ENCODE assay signal across 12 cellular contexts in the genomic region with DNA sequence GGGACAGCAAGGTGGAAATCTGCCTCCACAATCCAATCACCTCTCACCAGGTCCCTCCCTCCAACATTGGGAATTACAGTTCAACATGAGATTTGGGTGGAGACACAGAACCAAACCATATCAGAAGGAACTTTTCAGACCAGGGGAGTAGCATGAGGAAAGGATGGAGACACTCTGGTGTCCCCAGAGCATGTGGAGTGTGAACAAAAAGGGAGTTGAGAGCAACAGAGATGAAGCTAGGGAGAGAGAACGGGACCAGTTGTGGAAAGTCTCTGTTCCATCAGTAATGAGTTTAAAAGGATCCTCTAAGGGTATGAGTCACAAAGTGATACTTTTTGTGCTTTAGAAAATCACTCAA.
"Had no signal": no experiment of that assay in that cellular context is flagged by ENCODE, and none has a peak within 500 bp of the region (broad histone marks: within the 10 kb centered on the region; RNA-seq: fewer than 3 reads in every experiment).

No MANE protein-coding gene starts in this region.

- H3K36me3 ChIP-seq: gastrocnemius medialis, left lung, ovary had no signal

- H3K27me3 ChIP-seq: gastrocnemius medialis, left lung, ovary had no signal

- H3K27ac ChIP-seq: epithelial cell of prostate, gastrocnemius medialis, ovary had no signal

- H3K4me1 ChIP-seq: gastrocnemius medialis had no signal

- H3K27ac Mint-ChIP-seq: brain had no signal

- H3K36me3 Mint-ChIP-seq: brain had no signal

- H3K4me3 Mint-ChIP-seq: brain, neural crest cell had no signal

- H3K27me3 Mint-ChIP-seq: brain had no signal

- H3K4me1 Mint-ChIP-seq: brain, neural crest cell had no signal

- H3K9me3 ChIP-seq: gastrocnemius medialis, left lung, ovary had no signal

- ATAC-seq: gastrocnemius medialis had no signal

- H3K4me3 ChIP-seq: gastrocnemius medialis, left lung, ovary had no signal

- DNase-seq: activated CD4-positive, alpha-beta T cell treated with anti-CD3 and anti-CD28 coated beads for 48 hours; activated naive CD4-positive, alpha-beta T cell treated with Interleukin-2 at 50 U/mL for 16 hours; amniotic stem cell; effector memory CD4-positive, alpha-beta T cell; gastrocnemius medialis; left lung; ovary; stimulated activated CD4-positive, alpha-beta T cell treated with anti-CD3 and anti-CD28 coated beads, Interleukin-2, amount 100 ng/mL, for 48 hours; stimulated activated CD8-positive, alpha-beta memory T cell treated with anti-CD3 and anti-CD28 coated beads, Interleukin-4, amount 100 ng/mL, for 48 hours had no signal
